10 cellular contexts compared by ENCODE assay signal in genomic region chr4:152094851-152095700, GRCh38.
DNase-seq lines count a peak whose midpoint lies in the region; ATAC-seq and TF ChIP-seq lines count a peak whose summit lies in the region.
"Had no signal": no experiment of that assay in that cellular context is flagged by ENCODE, and none has a peak within 500 bp of the region (broad histone marks: within the 10 kb centered on the region; RNA-seq: fewer than 3 reads in every experiment).

No MANE protein-coding gene starts in this region.

- H2AFZ ChIP-seq in DND-41 (ENCODE audit: low read depth, low read length) = peak overlapping the region; percentile 31; the same call in 1 of the 2 replicates

- H3K27me3 ChIP-seq in AG04450 (ENCODE audit: control insufficient read depth, insufficient read depth, low read length) (peaks cover 5% of the 10 kb centered on the region), DND-41 (ENCODE audit: insufficient read depth, low read length, poor library complexity) (no peaks in the 10 kb centered on the region), colonic mucosa (no peaks in the 10 kb centered on the region)

- POLR2A ChIA-PET in AG04450 (lab: Yijun Ruan, JAX) = no interaction called here

- H3K4me2 ChIP-seq in DND-41 (ENCODE audit: insufficient read depth, low read length) = no peak overlapping the region

- intact Hi-C loops in colonic mucosa (cut with DNase I) = no loop called here

- H3K9me3 ChIP-seq in AG04450 (ENCODE audit: control insufficient read depth, insufficient read depth, low read length) (no peaks in the 10 kb centered on the region), DND-41 (ENCODE audit: insufficient read depth, low read length, severe bottlenecking) (no peaks in the 10 kb centered on the region), colonic mucosa (no peaks in the 10 kb centered on the region)

- no peaks in the 10 kb centered on the region for H3K79me2 ChIP-seq in DND-41 (ENCODE audit: insufficient read depth, low read length)

- CTCF ChIA-PET in AG04450 (lab: Charles Lee) = no interaction called here

- H3K4me1 ChIP-seq in DND-41 (ENCODE audit: insufficient read depth, low read length) = peaks cover 67% of the 10 kb centered on the region
- no peaks in the 10 kb centered on the region for H3K4me1 ChIP-seq in colonic mucosa

- H3K9ac ChIP-seq in DND-41 (ENCODE audit: low read depth, low read length) (no peak overlapping the region), colonic mucosa (ENCODE audit: low read depth in 2 of 2, low read length in 2 of 2) (no peak overlapping the region)

- no peaks in the 10 kb centered on the region for H4K20me1 ChIP-seq in DND-41 (ENCODE audit: insufficient read depth, low read length)

- no peak overlapping the region for H3K4me3 ChIP-seq in AG04450 (ENCODE audit: low read depth, low read length)
- no peak overlapping the region for H3K4me3 ChIP-seq in DND-41 (ENCODE audit: low read depth in 1 of 2, low read length in 2 of 2)
- H3K4me3 ChIP-seq in colonic mucosa = no peak overlapping the region

- DNase-seq in AG04450 (ENCODE audit: low read depth, low spot score) = peak; percentile 33
- DNase-seq in DND-41 = peak; percentile 32
- peak; percentile 89 for DNase-seq in NCI-H748 (lab: John Stamatoyannopoulos, UW; ENCODE audit: unreplicated experiment)
- DNase-seq in colonic mucosa = peak; percentile 33
- DNase-seq in UCSD-AML1 (lab: John Stamatoyannopoulos, UW; ENCODE audit: unreplicated experiment) = no peak
- no peak for DNase-seq in HUDEP-2 (lab: John Stamatoyannopoulos, UW; ENCODE audit: unreplicated experiment in 76 of 76)
- DNase-seq: activated naive CD8-positive, alpha-beta T cell treated with anti-CD3 and anti-CD28 coated beads, Interleukin-2, amount 10 ng/mL, durations not matched to agents 7 days and 5 days; NCI-H82 had no signal

- TF ChIP-seq CTCF in AG04450 (IDR thresholded peaks at IDR 0.05; ENCODE audit: low read depth, low read length) = no peak
- TF ChIP-seq CTCF in DND-41 (IDR thresholded peaks at IDR 0.05; ENCODE audit: borderline replicate concordance, extremely low read depth, low read length, poor library complexity, severe bottlenecking) = no peak
- TF ChIP-seq CTCF in colonic mucosa (IDR thresholded peaks at IDR 0.05) = no peak

- peak; percentile 28; the same call in 2 of the 3 replicates for ATAC-seq in DND-41 (ENCODE audit: insufficient read depth, low read depth)
- no peak for ATAC-seq in HG03354 (IDR thresholded peaks at IDR 0.05; ENCODE audit: poor library complexity, severe bottlenecking, unreplicated experiment)
- no peak for ATAC-seq in GM21529 (IDR thresholded peaks at IDR 0.05; ENCODE audit: unreplicated experiment)

- H3K27ac ChIP-seq in AG04450 (ENCODE audit: low read depth, low read length) = no peak overlapping the region
- peak overlapping the region; percentile 55 for H3K27ac ChIP-seq in DND-41 (ENCODE audit: low read length)
- no peak overlapping the region for H3K27ac ChIP-seq in colonic mucosa

- no peaks in the 10 kb centered on the region for H3K36me3 ChIP-seq in DND-41 (ENCODE audit: insufficient read depth, low read length)
- H3K36me3 ChIP-seq in colonic mucosa = no peaks in the 10 kb centered on the region

Comparison
In these comparisons a context has a peak if more than half of its experiments do, and no peak if none do; other contexts are left out.
1. DNase-seq: peak in AG04450 (single experiment), DND-41 (single experiment), NCI-H748 (single experiment) and colonic mucosa (single experiment); none in UCSD-AML1 (single experiment) and HUDEP-2 (0 of 76).